8 cellular contexts compared by ENCODE assay signal in the genomic region with DNA sequence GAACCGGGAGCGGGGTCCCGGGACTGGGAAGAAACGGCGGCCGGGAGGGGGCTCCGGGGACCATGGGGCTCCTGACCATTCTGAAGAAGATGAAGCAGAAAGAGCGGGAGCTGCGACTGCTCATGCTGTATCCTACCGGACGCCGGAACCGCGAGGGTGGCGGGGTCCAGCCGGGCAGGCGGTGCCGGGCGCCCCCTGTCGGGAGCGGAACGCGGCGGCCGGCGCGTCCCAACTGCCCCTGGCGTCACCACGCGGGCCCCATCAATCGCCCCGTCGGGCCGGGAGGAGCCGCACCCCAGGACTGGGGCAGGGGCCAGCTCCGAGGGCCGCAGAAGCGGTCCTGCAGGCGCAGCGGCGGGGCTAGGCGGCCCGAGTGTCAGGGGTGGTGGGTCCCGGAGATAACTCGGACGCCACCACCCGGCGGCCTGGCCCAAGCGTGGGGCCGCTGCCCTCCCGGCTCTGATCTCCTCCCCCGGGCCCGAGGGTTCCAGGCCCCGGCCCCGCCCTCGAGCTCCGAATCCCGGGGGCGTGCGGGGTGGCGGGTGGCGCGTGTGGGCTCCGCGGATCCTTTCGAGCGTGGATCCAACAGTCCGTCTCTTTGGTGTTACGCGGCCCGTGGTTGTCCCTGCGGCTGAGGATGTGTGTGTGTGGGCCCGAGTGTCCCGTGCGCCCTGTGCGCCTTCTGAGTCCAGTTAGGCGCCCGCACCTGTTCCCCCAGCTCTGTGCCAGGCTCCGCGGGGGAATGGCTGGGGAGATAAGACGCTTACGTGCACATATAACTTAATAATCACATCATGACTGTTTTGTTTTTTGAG. TPM values are rescaled to one million over a fixed set of nuclear protein-coding genes. Genes with fewer than 3 reads are reported as not detected.
DNase-seq lines count a peak whose midpoint lies in the region; ATAC-seq and TF ChIP-seq lines count a peak whose summit lies in the region.

Gene ARL2 (plus strand): TSS at position 15 of the 815 bp plus-strand sequence. CDS start 48 bp downstream, at position 63.

- ATAC-seq in GM19397 (IDR thresholded peaks at IDR 0.05; ENCODE audit: unreplicated experiment) (peak; percentile 57), HG03469 (IDR thresholded peaks at IDR 0.05; ENCODE audit: unreplicated experiment) (peak; percentile 42), left lobe of liver (peak; percentile 84)

- no peaks in the 10 kb centered on the region for H3K9me3 Mint-ChIP-seq in T-helper 1 cell treated with Interleukin-12 subunit alpha and Interleukin-12 subunit beta and Interleukin-4 antibody, amounts not matched to agents 30 μg/mL and 1 μg/mL, for 36 hours

- H3K36me3 ChIP-seq in DOHH2 (ENCODE audit: control insufficient read depth, low read length): peaks cover 28% of the 10 kb centered on the region

- H4K20me1 ChIP-seq in DOHH2 (ENCODE audit: control insufficient read depth, insufficient read depth, low read depth, low read length): no peaks in the 10 kb centered on the region

- H3K4me3 ChIP-seq in DOHH2 (ENCODE audit: low read length) (peak within 1 kb of the TSS; percentile 83), cardiac fibroblast (replicated peaks in 1 of 2; ENCODE audit: low read depth in 2 of 2, low read length in 2 of 2) (peak within 1 kb of the TSS; percentile 84 to 85)

- no peaks in the 10 kb centered on the region for H3K9me2 ChIP-seq in DOHH2 (replicated peaks; ENCODE audit: control insufficient read depth, low read length)

- no peaks in the 10 kb centered on the region for H3K27me3 Mint-ChIP-seq in T-helper 1 cell treated with Interleukin-12 subunit alpha and Interleukin-12 subunit beta and Interleukin-4 antibody, amounts not matched to agents 30 μg/mL and 1 μg/mL, for 36 hours (ENCODE audit: low read depth)

- H3K4me2 ChIP-seq in DOHH2 (ENCODE audit: low read length): peak within 1 kb of the TSS; percentile 81

- peaks cover 6% of the 10 kb centered on the region; the same call in 1 of the 2 replicates for H3F3A ChIP-seq in DOHH2 (ENCODE audit: control insufficient read depth, insufficient read depth)

- H3K36me3 Mint-ChIP-seq in T-helper 1 cell treated with Interleukin-12 subunit alpha and Interleukin-12 subunit beta and Interleukin-4 antibody, amounts not matched to agents 30 μg/mL and 1 μg/mL, for 36 hours (ENCODE audit: low read depth): peaks cover 11% of the 10 kb centered on the region

- DNase-seq in cardiac fibroblast (ENCODE audit: low read depth in 2 of 2) (no peak), left lobe of liver (ENCODE audit: low spot score) (no peak), NCI-H446 treated with DMSO at 0.1 percent for 48 hours (lab: John Stamatoyannopoulos, UW) (no peak)
- peak; percentile 28 to 68 for DNase-seq in stimulated activated CD8-positive, alpha-beta memory T cell treated with anti-CD3 and anti-CD28 coated beads, Interleukin-15, amount 100 ng/mL, for 48 hours (ENCODE audit: low read depth in 2 of 2)

- no peaks in the 10 kb centered on the region for H3K9me3 ChIP-seq in DOHH2 (ENCODE audit: control insufficient read depth, insufficient read depth, low read length)

- peak within 1 kb of the TSS; percentile 89 for H3K4me3 Mint-ChIP-seq in T-helper 1 cell treated with Interleukin-12 subunit alpha and Interleukin-12 subunit beta and Interleukin-4 antibody, amounts not matched to agents 30 μg/mL and 1 μg/mL, for 36 hours

- H3K79me2 ChIP-seq in DOHH2 (ENCODE audit: control insufficient read depth, low read length): peaks cover 34% of the 10 kb centered on the region

- H3K27ac ChIP-seq in DOHH2 (ENCODE audit: low read depth, low read length): peak within 1 kb of the TSS; percentile 89

- H3K27ac Mint-ChIP-seq in T-helper 1 cell treated with Interleukin-12 subunit alpha and Interleukin-12 subunit beta and Interleukin-4 antibody, amounts not matched to agents 30 μg/mL and 1 μg/mL, for 36 hours: peak within 1 kb of the TSS; percentile 96

- H3K4me1 ChIP-seq in DOHH2 (ENCODE audit: control insufficient read depth, low read length): peaks cover 42% of the 10 kb centered on the region

- H3K27me3 ChIP-seq in DOHH2 (ENCODE audit: control insufficient read depth, low read length): no peaks in the 10 kb centered on the region

- TF ChIP-seq CTCF in DOHH2 (IDR thresholded peaks at IDR 0.05; ENCODE audit: low read depth, low read length, poor library complexity, severe bottlenecking) (peak; percentile 60), cardiac fibroblast (IDR thresholded peaks at IDR 0.05; ENCODE audit: low read depth, low read length) (no peak)

- H3K4me1 Mint-ChIP-seq in T-helper 1 cell treated with Interleukin-12 subunit alpha and Interleukin-12 subunit beta and Interleukin-4 antibody, amounts not matched to agents 30 μg/mL and 1 μg/mL, for 36 hours (ENCODE audit: low read depth): peaks cover 22% of the 10 kb centered on the region

RNA-seq across cellular contexts. Expression of gene ARL2, which starts in this region (rescaled TPM):
- total RNA-seq in left lobe of liver: 8.9 TPM

Comparison
In these comparisons a context has a peak if more than half of its experiments do, and no peak if none do; other contexts are left out.
1. DNase-seq: peak in stimulated activated CD8-positive, alpha-beta memory T cell treated with anti-CD3 and anti-CD28 coated beads, Interleukin-15, amount 100 ng/mL, for 48 hours (2 of 2); none in cardiac fibroblast (0 of 2), left lobe of liver (single experiment) and NCI-H446 treated with DMSO at 0.1 percent for 48 hours (single experiment).
2. Peak in every context shown above with its lines, with median percentiles within 50 percentile points of each other: ATAC-seq.